19 cellular contexts compared by ENCODE assay signal in the genomic region with DNA sequence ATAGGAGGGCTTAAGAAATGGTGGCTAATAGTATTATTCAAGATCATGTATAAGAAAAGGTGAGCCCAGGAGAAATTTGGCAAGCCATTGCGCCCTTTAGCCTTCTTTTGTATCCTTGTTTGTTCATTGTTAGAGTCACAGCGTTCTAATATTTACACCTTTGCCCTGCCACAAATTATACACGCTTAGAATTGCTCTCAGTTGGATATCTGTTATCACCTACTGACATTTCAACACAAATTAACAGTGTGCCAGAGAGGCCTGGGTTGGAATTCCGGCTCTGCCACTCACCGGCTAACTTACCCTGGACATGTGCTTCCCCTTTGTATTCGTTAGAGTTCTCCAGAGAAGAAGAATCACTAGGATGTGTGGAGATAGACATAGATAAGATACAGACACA.
DNase-seq lines count a peak whose midpoint lies in the region; ATAC-seq and TF ChIP-seq lines count a peak whose summit lies in the region.
"Had no signal": no experiment of that assay in that cellular context is flagged by ENCODE, and none has a peak within 500 bp of the region (broad histone marks: within the 10 kb centered on the region; RNA-seq: fewer than 3 reads in every experiment).

No MANE protein-coding gene starts in this region.

- H3K36me3 ChIP-seq in esophagus muscularis mucosa (no peaks in the 10 kb centered on the region), stomach (no peaks in the 10 kb centered on the region)
- H3K36me3 ChIP-seq: BLaER1, HAP-1 had no signal

- H3K27me3 ChIP-seq in esophagus muscularis mucosa: no peaks in the 10 kb centered on the region
- no peaks in the 10 kb centered on the region for H3K27me3 ChIP-seq in stomach
- H3K27me3 ChIP-seq: BLaER1 had no signal

- TF ChIP-seq EP300 in esophagus muscularis mucosa (IDR thresholded peaks at IDR 0.05) (no peak), stomach (IDR thresholded peaks at IDR 0.05) (no peak)

- peaks cover 0 to 12% (median 2%) of the 10 kb centered on the region in 4 donors for H3K9me3 ChIP-seq in esophagus muscularis mucosa
- peaks cover 0 to 14% (median 7%) of the 10 kb centered on the region in 4 donors for H3K9me3 ChIP-seq in stomach
- H3K9me3 ChIP-seq: Caco-2 had no signal

- TF ChIP-seq CTCF in esophagus muscularis mucosa (IDR thresholded peaks at IDR 0.05): no peak
- no peak for TF ChIP-seq CTCF in stomach (IDR thresholded peaks at IDR 0.05)

- ATAC-seq in Right ventricle myocardium inferior (peak; percentile 26), left cardiac atrium (no peak)
- ATAC-seq: CD8-positive, alpha-beta T cell had no signal

- 93% methylated on average over 6 of the region's 6 CpGs for WGBS in esophagus muscularis mucosa
- 24 to 53% (median 48%) methylated on average over 6 of the region's 6 CpGs for WGBS in stomach, 5 donors

- H3K4me1 ChIP-seq in esophagus muscularis mucosa (no peaks in the 10 kb centered on the region), stomach (no peaks in the 10 kb centered on the region)
- H3K4me1 ChIP-seq: BLaER1, Caco-2, HAP-1 had no signal

- no peak for TF ChIP-seq POLR2A in esophagus muscularis mucosa (IDR thresholded peaks at IDR 0.05; ENCODE audit: low read depth)
- no peak for TF ChIP-seq POLR2A in stomach (IDR thresholded peaks at IDR 0.05)

- H3K4me3 ChIP-seq in esophagus muscularis mucosa (no peak overlapping the region), stomach (no peak overlapping the region)
- H3K4me3 ChIP-seq: BLaER1, HAP-1 had no signal

- H3K27ac ChIP-seq in esophagus muscularis mucosa (replicated peaks in 1 of 4) (no peak overlapping the region), stomach (no peak overlapping the region)
- H3K27ac ChIP-seq: 22Rv1, BLaER1, C4-2B had no signal

- DNase-seq in Right ventricle myocardium inferior (ENCODE audit: missing footprints): no peak
- DNase-seq in left cardiac atrium: no peak
- DNase-seq in NCI-H69 (lab: John Stamatoyannopoulos, UW): peak; percentile 46
- peak; percentile 24 for DNase-seq in esophagus muscularis mucosa (ENCODE audit: extremely low spot score)
- peak; percentile 58 for DNase-seq in stomach
- DNase-seq in SHP77 treated with DMSO at 0.1 percent for 48 hours (lab: John Stamatoyannopoulos, UW): no peak
- no peak for DNase-seq in NCI-H1694 treated with DMSO at 0.1 percent for 48 hours (lab: John Stamatoyannopoulos, UW)
- no peak for DNase-seq in OCI-M1 (lab: John Stamatoyannopoulos, UW)
- DNase-seq: Caco-2; CD4-positive, CD25-positive, alpha-beta regulatory T cell; CD8-positive, alpha-beta T cell; DMS153; DND-41; GOT3; HFFc6 had no signal

- intact Hi-C loops in Right ventricle myocardium inferior (cut with DNase I): no loop called here
- intact Hi-C loops in left cardiac atrium (cut with DNase I): no loop called here
- intact Hi-C loops in esophagus muscularis mucosa (cut with DNase I): no loop called here
- intact Hi-C loops in stomach (cut with DNase I; ENCODE audit: low total_unique reads): no loop called here

Comparison
In these comparisons a context has a peak if more than half of its experiments do, and no peak if none do; other contexts are left out.
1. DNase-seq: peak in NCI-H69 (single experiment), esophagus muscularis mucosa (single experiment) and stomach (single experiment); none in Right ventricle myocardium inferior (single experiment), left cardiac atrium (single experiment), SHP77 treated with DMSO at 0.1 percent for 48 hours (single experiment), NCI-H1694 treated with DMSO at 0.1 percent for 48 hours (single experiment) and OCI-M1 (single experiment).